In genomic region chr22:23323960-23324688, GRCh38 we compare ENCODE assay signal across 7 cellular contexts.
DNase-seq lines count a peak whose midpoint lies in the region; ATAC-seq, FAIRE-seq and TF ChIP-seq lines count a peak whose summit lies in the region.
"Not testable (repeated sequence)": the region's sequence is repeated elsewhere in the genome, so short reads cannot be mapped to it uniquely, and the experiment has no call there.

No MANE protein-coding gene starts in this region.

- not testable (repeated sequence) for TF ChIP-seq POLR2A in GM12891 (IDR thresholded peaks at IDR 0.05; ENCODE audit: low read depth, low read length)

- ATAC-seq in GM18520 (IDR thresholded peaks at IDR 0.05; ENCODE audit: unreplicated experiment) = peak; percentile 63
- ATAC-seq in activated CD4-positive, CD25-positive, alpha-beta regulatory T cell treated with anti-CD3 and anti-CD28 coated beads, Interleukin-2, amount 50 U/mL, for 24 hours = peak; percentile 88 to 98
- peak; percentile 91 for ATAC-seq in activated CD8-positive, alpha-beta T cell treated with anti-CD3 and anti-CD28 coated beads for 36 hours
- peak; percentile 80 to 92 for ATAC-seq in activated T-cell treated with anti-CD3 and anti-CD28 coated beads, Interleukin-2, amount 50 U/mL, for 4 hours
- ATAC-seq in activated naive CD4-positive, alpha-beta T cell treated with anti-CD3 and anti-CD28 coated beads, Interleukin-2, amount 50 U/mL, for 72 hours = peak; percentile 85 to 97
- ATAC-seq in natural killer cell treated with Interleukin-12 subunit alpha and Interleukin-12 subunit beta and Interleukin-15 and Interleukin-18, amount 100 ng/mL, for 72 hours = peak; percentile 84 to 86

- peak; percentile 28 for FAIRE-seq in GM12891 (lab: Jason Lieb, UNC)

- not testable (repeated sequence) for H3K4me1 Mint-ChIP-seq in activated CD8-positive, alpha-beta T cell treated with anti-CD3 and anti-CD28 coated beads for 36 hours (ENCODE audit: low read depth); activated T-cell treated with anti-CD3 and anti-CD28 coated beads, Interleukin-2, amount 50 U/mL, for 4 hours (ENCODE audit: low read depth); natural killer cell treated with Interleukin-12 subunit alpha and Interleukin-12 subunit beta and Interleukin-15 and Interleukin-18, amount 100 ng/mL, for 72 hours (ENCODE audit: low read depth in 2 of 2)

- POLR2A ChIA-PET in activated CD8-positive, alpha-beta T cell treated with anti-CD3 and anti-CD28 coated beads for 36 hours (lab: Charles Lee) = not testable (repeated sequence)

- H3K27ac Mint-ChIP-seq in activated CD8-positive, alpha-beta T cell treated with anti-CD3 and anti-CD28 coated beads for 36 hours = not testable (repeated sequence)
- peak overlapping the region in 1 of 2 donors; percentile 50 for H3K27ac Mint-ChIP-seq in activated naive CD4-positive, alpha-beta T cell treated with anti-CD3 and anti-CD28 coated beads, Interleukin-2, amount 50 U/mL, for 72 hours
- H3K27ac Mint-ChIP-seq in natural killer cell treated with Interleukin-12 subunit alpha and Interleukin-12 subunit beta and Interleukin-15 and Interleukin-18, amount 100 ng/mL, for 72 hours = peak overlapping the region in 1 of 2 donors; percentile 31

- not testable (repeated sequence) for H3K4me3 Mint-ChIP-seq in activated CD8-positive, alpha-beta T cell treated with anti-CD3 and anti-CD28 coated beads for 36 hours; activated T-cell treated with anti-CD3 and anti-CD28 coated beads, Interleukin-2, amount 50 U/mL, for 4 hours; natural killer cell treated with Interleukin-12 subunit alpha and Interleukin-12 subunit beta and Interleukin-15 and Interleukin-18, amount 100 ng/mL, for 72 hours

- H3K27me3 Mint-ChIP-seq in activated CD8-positive, alpha-beta T cell treated with anti-CD3 and anti-CD28 coated beads for 36 hours; activated T-cell treated with anti-CD3 and anti-CD28 coated beads, Interleukin-2, amount 50 U/mL, for 4 hours (ENCODE audit: low read depth); natural killer cell treated with Interleukin-12 subunit alpha and Interleukin-12 subunit beta and Interleukin-15 and Interleukin-18, amount 100 ng/mL, for 72 hours: not testable (repeated sequence)

- not testable (repeated sequence) for TF ChIP-seq CTCF in activated CD8-positive, alpha-beta T cell treated with anti-CD3 and anti-CD28 coated beads for 36 hours (IDR thresholded peaks at IDR 0.05)

- CTCF ChIA-PET in activated CD8-positive, alpha-beta T cell treated with anti-CD3 and anti-CD28 coated beads for 36 hours (lab: Charles Lee) = interaction anchor here (0.9 to 2.4 kb wide), 2 partner anchors 62 kb away, joined by 7 to 10 read pairs; no protein-coding TSS in a partner anchor

- not testable (repeated sequence) for H3K36me3 Mint-ChIP-seq in activated CD8-positive, alpha-beta T cell treated with anti-CD3 and anti-CD28 coated beads for 36 hours (ENCODE audit: low read depth); activated T-cell treated with anti-CD3 and anti-CD28 coated beads, Interleukin-2, amount 50 U/mL, for 4 hours (ENCODE audit: insufficient read depth); activated naive CD4-positive, alpha-beta T cell treated with anti-CD3 and anti-CD28 coated beads, Interleukin-2, amount 50 U/mL, for 72 hours; natural killer cell treated with Interleukin-12 subunit alpha and Interleukin-12 subunit beta and Interleukin-15 and Interleukin-18, amount 100 ng/mL, for 72 hours

- intact Hi-C loops in activated CD8-positive, alpha-beta T cell treated with anti-CD3 and anti-CD28 coated beads for 36 hours (cut with micrococcal nuclease) = not testable (repeated sequence)

- DNase-seq in GM12891 (ENCODE audit: insufficient read length, low spot score); activated CD8-positive, alpha-beta T cell treated with anti-CD3 and anti-CD28 coated beads for 36 hours; activated T-cell treated with anti-CD3 and anti-CD28 coated beads, Interleukin-2, amount 50 U/mL, for 4 hours; activated naive CD4-positive, alpha-beta T cell treated with anti-CD3 and anti-CD28 coated beads, Interleukin-2, amount 50 U/mL, for 72 hours (ENCODE audit: low spot score in 2 of 2); natural killer cell treated with Interleukin-12 subunit alpha and Interleukin-12 subunit beta and Interleukin-15 and Interleukin-18, amount 100 ng/mL, for 72 hours (ENCODE audit: low spot score): not testable (repeated sequence)

- H3K9me3 Mint-ChIP-seq in activated CD8-positive, alpha-beta T cell treated with anti-CD3 and anti-CD28 coated beads for 36 hours; activated T-cell treated with anti-CD3 and anti-CD28 coated beads, Interleukin-2, amount 50 U/mL, for 4 hours; activated naive CD4-positive, alpha-beta T cell treated with anti-CD3 and anti-CD28 coated beads, Interleukin-2, amount 50 U/mL, for 72 hours; natural killer cell treated with Interleukin-12 subunit alpha and Interleukin-12 subunit beta and Interleukin-15 and Interleukin-18, amount 100 ng/mL, for 72 hours: not testable (repeated sequence)
